ENCODE assay signal across 14 cellular contexts in genomic region chr4:38366451-38366850, GRCh38.
DNase-seq lines count a peak whose midpoint lies in the region; ATAC-seq, FAIRE-seq and TF ChIP-seq lines count a peak whose summit lies in the region.
"Had no signal": no experiment of that assay in that cellular context is flagged by ENCODE, and none has a peak within 500 bp of the region (broad histone marks: within the 10 kb centered on the region; RNA-seq: fewer than 3 reads in every experiment).

No MANE protein-coding gene starts in this region.

- no peak overlapping the region for H3K4me3 Mint-ChIP-seq in astrocyte (ENCODE audit: unreplicated experiment)
- H3K4me3 Mint-ChIP-seq: dendritic cell treated with granulocyte-macrophage colony-stimulating factor and Interleukin-4, amounts not matched to agents 40 ng/mL and 50 ng/mL, for 4 days had no signal

- no peak overlapping the region for H3K27ac Mint-ChIP-seq in astrocyte (ENCODE audit: unreplicated experiment)
- H3K27ac Mint-ChIP-seq: dendritic cell treated with granulocyte-macrophage colony-stimulating factor and Interleukin-4, amounts not matched to agents 40 ng/mL and 50 ng/mL, for 4 days had no signal

- peaks cover 2% of the 10 kb centered on the region for H3K9me3 Mint-ChIP-seq in astrocyte (ENCODE audit: unreplicated experiment)
- H3K9me3 Mint-ChIP-seq: dendritic cell treated with granulocyte-macrophage colony-stimulating factor and Interleukin-4, amounts not matched to agents 40 ng/mL and 50 ng/mL, for 4 days had no signal

- no peaks in the 10 kb centered on the region for H3K27me3 Mint-ChIP-seq in astrocyte (ENCODE audit: low read depth, unreplicated experiment)
- H3K27me3 Mint-ChIP-seq: dendritic cell treated with granulocyte-macrophage colony-stimulating factor and Interleukin-4, amounts not matched to agents 40 ng/mL and 50 ng/mL, for 4 days had no signal

- H3K36me3 ChIP-seq in astrocyte (ENCODE audit: insufficient read depth, low read length) (no peaks in the 10 kb centered on the region), heart left ventricle (no peaks in the 10 kb centered on the region), thoracic aorta (no peaks in the 10 kb centered on the region)
- H3K36me3 ChIP-seq: HAP-1, lower lobe of right lung had no signal

- DNase-seq in LoVo (ENCODE audit: low spot score): peak; percentile 1
- peak; percentile 30 for DNase-seq in astrocyte (ENCODE audit: low read depth)
- peak in 3 of 5 donors; percentile 14 to 53 (median 31) for DNase-seq in heart left ventricle
- DNase-seq in thoracic aorta (ENCODE audit: low spot score): peak; percentile 30
- no peak for DNase-seq in NCI-H187 (lab: John Stamatoyannopoulos, UW)
- DNase-seq in activated CD4-positive, alpha-beta T cell treated with anti-CD3 and anti-CD28 coated beads, Interleukin-2, amount 50 U/mL, for 1 hour: no peak
- no peak for DNase-seq in stimulated activated naive CD8-positive, alpha-beta T cell treated with anti-CD3 and anti-CD28 coated beads, Interleukin-15, Interleukin-2, amounts not matched to agents 100 U/mL and 50 U/mL, for 24 hours
- DNase-seq: activated gamma-delta T cell, Calu3, lower lobe of right lung, NCI-H1694 had no signal

- H3K4me3 ChIP-seq in astrocyte (ENCODE audit: insufficient read depth, low read depth, low read length): no peak overlapping the region
- H3K4me3 ChIP-seq in heart left ventricle: no peak overlapping the region
- H3K4me3 ChIP-seq in thoracic aorta: peak overlapping the region; percentile 23
- H3K4me3 ChIP-seq: HAP-1, lower lobe of right lung had no signal

- intact Hi-C loops in heart left ventricle (cut with DNase I): no loop called here

- no peak overlapping the region for H3K4me2 ChIP-seq in astrocyte (ENCODE audit: low read length)

- no peak overlapping the region for H3K9ac ChIP-seq in astrocyte (ENCODE audit: low read length)

- H3K27me3 ChIP-seq in astrocyte (ENCODE audit: insufficient read depth, low read length): no peaks in the 10 kb centered on the region
- no peaks in the 10 kb centered on the region for H3K27me3 ChIP-seq in heart left ventricle
- H3K27me3 ChIP-seq in thoracic aorta (replicated peaks; ENCODE audit: insufficient read depth): no peaks in the 10 kb centered on the region

- H3K27ac ChIP-seq in astrocyte (ENCODE audit: low read depth, low read length) (no peak overlapping the region), heart left ventricle (peak overlapping the region in 4 of 12 donors; percentile 16 to 47 (median 36)), thoracic aorta (peak overlapping the region; percentile 53 to 59)
- H3K27ac ChIP-seq: lower lobe of right lung had no signal

- no peaks in the 10 kb centered on the region for H3K79me2 ChIP-seq in astrocyte (ENCODE audit: insufficient read depth, low read length)

- H3K4me1 Mint-ChIP-seq in astrocyte (ENCODE audit: low read depth, unreplicated experiment): peaks cover 18% of the 10 kb centered on the region

- TF ChIP-seq CTCF in astrocyte (IDR thresholded peaks at IDR 0.05; ENCODE audit: insufficient read depth, low read depth, low read length): no peak
- TF ChIP-seq CTCF in heart left ventricle (IDR thresholded peaks at IDR 0.05): no peak
- TF ChIP-seq CTCF in thoracic aorta (IDR thresholded peaks at IDR 0.05): no peak

- no peak for FAIRE-seq in astrocyte (lab: Jason Lieb, UNC)
- FAIRE-seq: GM12891 had no signal

- TF ChIP-seq POLR2A in heart left ventricle (IDR thresholded peaks at IDR 0.05): no peak

- H4K20me1 ChIP-seq in astrocyte (ENCODE audit: insufficient read depth, low read length): no peaks in the 10 kb centered on the region

- no peaks in the 10 kb centered on the region for H3K36me3 Mint-ChIP-seq in astrocyte (ENCODE audit: low read depth, unreplicated experiment)

- no peak overlapping the region for H2AFZ ChIP-seq in astrocyte (ENCODE audit: low read depth, low read length)

- ATAC-seq in heart left ventricle (peak; percentile 70 to 90 (median 87)), thoracic aorta (ENCODE audit: insufficient number of reproducible peaks, low FRiP score, low read depth) (peak; percentile 66)
- ATAC-seq in stimulated activated naive CD8-positive, alpha-beta T cell treated with anti-CD3 and anti-CD28 coated beads, Interleukin-15, Interleukin-2, amounts not matched to agents 100 U/mL and 50 U/mL, for 24 hours: no peak

- H3K4me1 ChIP-seq in astrocyte (ENCODE audit: insufficient read depth, low read length) (peaks cover 20% of the 10 kb centered on the region), heart left ventricle (peaks cover 0 to 28% (median 13%) of the 10 kb centered on the region in 12 donors), thoracic aorta (ENCODE audit: control insufficient read depth in 1 of 2, low read depth in 2 of 2) (peaks cover 27 to 47% of the 10 kb centered on the region in 2 donors)
- H3K4me1 ChIP-seq: lower lobe of right lung had no signal

- no peaks in the 10 kb centered on the region for H3K9me3 ChIP-seq in astrocyte (ENCODE audit: insufficient read depth, low read depth, low read length)
- H3K9me3 ChIP-seq in heart left ventricle: no peaks in the 10 kb centered on the region
- no peaks in the 10 kb centered on the region for H3K9me3 ChIP-seq in thoracic aorta
- H3K9me3 ChIP-seq: HAP-1, lower lobe of right lung had no signal

Comparison
In these comparisons a context has a peak if more than half of its experiments do, and no peak if none do; other contexts are left out.
1. DNase-seq: peak in LoVo (single experiment), astrocyte (single experiment), heart left ventricle (3 of 5) and thoracic aorta (single experiment); none in NCI-H187 (0 of 2), activated CD4-positive, alpha-beta T cell treated with anti-CD3 and anti-CD28 coated beads, Interleukin-2, amount 50 U/mL, for 1 hour (single experiment) and stimulated activated naive CD8-positive, alpha-beta T cell treated with anti-CD3 and anti-CD28 coated beads, Interleukin-15, Interleukin-2, amounts not matched to agents 100 U/mL and 50 U/mL, for 24 hours (single experiment).